In the genomic region with DNA sequence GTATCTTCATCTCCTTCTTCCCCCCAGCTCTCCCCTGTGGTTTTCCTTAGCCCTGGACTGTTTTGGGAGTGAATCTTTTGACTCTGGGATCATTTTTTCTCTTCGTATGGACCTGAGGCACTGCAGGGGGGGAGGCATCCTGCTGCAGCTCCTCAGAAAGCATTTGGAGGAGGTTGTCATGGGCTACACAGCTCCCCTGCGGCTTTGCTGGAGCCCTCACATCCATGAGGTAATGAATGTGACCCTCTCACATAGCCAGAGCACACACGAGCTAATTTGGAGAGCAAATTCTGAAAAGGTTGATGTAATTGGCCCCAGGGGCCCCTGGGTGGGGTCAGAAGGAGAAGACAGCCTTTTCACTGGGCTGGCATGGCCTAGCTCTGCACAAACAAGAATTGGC, we compare ENCODE assay signal across 18 cellular contexts.
"Had no signal": no experiment of that assay in that cellular context is flagged by ENCODE, and none has a peak within 500 bp of the region (broad histone marks: within the 10 kb centered on the region; RNA-seq: fewer than 3 reads in every experiment).

No MANE protein-coding gene starts in this region.

- H3K9me3 ChIP-seq: colonic mucosa, neutrophil, sigmoid colon, stomach, thoracic aorta had no signal

- H3K4me3 ChIP-seq: colonic mucosa, hepatocyte, sigmoid colon, skin epidermis, stomach, thoracic aorta had no signal

- H3K4me2 ChIP-seq: hepatocyte had no signal

- H3K27ac ChIP-seq: colonic mucosa, foreskin keratinocyte, hepatocyte, neutrophil, sigmoid colon, skin epidermis, stomach, thoracic aorta had no signal

- H3K4me1 ChIP-seq: colonic mucosa, foreskin keratinocyte, sigmoid colon, stomach had no signal

- H3K79me2 ChIP-seq: hepatocyte had no signal

- DNase-seq: colonic mucosa; dermis blood vessel endothelial cell; erythroblast; foreskin keratinocyte; head of caudate nucleus; kidney glomerular epithelial cell; naive thymus-derived CD4-positive, alpha-beta T cell; nephron progenitor cell; sigmoid colon; stimulated activated CD4-positive, alpha-beta T cell treated with anti-CD3 and anti-CD28 coated beads, Interleukin-2, amount 100 ng/mL, for 24 hours; stimulated activated naive CD4-positive, alpha-beta T cell; stomach; substantia nigra; trophoblast cell had no signal

- H3K27me3 ChIP-seq: colonic mucosa, foreskin keratinocyte, hepatocyte, neutrophil, sigmoid colon, stomach had no signal

- H3K36me3 ChIP-seq: colonic mucosa, neutrophil, sigmoid colon, stomach, thoracic aorta had no signal
